In the genomic region with DNA sequence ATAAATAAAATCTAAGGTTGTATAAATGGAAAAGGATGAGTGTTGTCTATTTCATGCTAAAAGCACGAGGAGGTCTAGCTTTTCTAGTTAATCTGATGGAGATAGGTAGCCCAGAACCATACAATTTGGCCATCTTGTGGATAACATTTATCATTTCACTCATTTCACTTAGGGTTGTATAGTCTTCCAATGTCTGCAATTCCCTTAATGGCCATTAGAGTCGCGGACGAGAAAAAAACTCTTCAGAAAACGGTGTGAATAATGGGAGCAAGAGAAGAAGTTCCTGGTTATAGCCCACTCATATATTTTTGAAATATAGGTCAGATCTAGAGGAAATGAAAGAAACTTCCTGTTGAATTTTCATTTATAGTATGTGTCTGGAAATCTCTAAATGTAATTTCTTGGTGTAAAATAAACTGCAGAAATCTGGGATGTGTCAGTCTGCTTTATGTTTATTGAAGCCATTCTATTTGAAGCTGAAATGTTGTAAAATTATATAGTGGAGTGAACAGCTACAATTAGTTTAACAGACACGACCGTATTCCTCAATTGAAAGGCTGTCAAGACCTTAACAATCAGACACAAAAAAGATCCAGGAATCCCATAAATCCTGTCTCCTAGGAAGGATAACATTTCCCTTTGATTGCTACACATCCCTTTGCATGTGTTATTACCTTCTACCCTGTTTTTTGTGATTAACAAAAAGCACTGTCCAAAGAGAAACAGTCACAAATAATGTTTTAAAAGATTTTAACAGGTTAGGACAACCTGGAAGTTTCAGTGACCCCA, we compare ENCODE assay signal across 2 cellular contexts.
TF ChIP-seq lines count a peak whose summit lies in the region.

No MANE protein-coding gene starts in this region.

TF ChIP-seq in WTC11, 78 proteins besides CTCF, POLR2A, EP300 and RAD21 (continued from another document):
- TF ChIP-seq, protein P1, sequence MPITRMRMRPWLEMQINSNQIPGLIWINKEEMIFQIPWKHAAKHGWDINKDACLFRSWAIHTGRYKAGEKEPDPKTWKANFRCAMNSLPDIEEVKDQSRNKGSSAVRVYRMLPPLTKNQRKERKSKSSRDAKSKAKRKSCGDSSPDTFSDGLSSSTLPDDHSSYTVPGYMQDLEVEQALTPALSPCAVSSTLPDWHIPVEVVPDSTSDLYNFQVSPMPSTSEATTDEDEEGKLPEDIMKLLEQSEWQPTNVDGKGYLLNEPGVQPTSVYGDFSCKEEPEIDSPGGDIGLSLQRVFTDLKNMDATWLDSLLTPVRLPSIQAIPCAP (CRISPR knock-in tag; IDR thresholded peaks at IDR 0.05): no peak
- TF ChIP-seq NFE2L1 (CRISPR knock-in tag; IDR thresholded peaks at IDR 0.05) (no peak), ZNF121 (CRISPR knock-in tag; IDR thresholded peaks at IDR 0.05) (no peak), MXD4 (CRISPR knock-in tag; IDR thresholded peaks at IDR 0.05; ENCODE audit: borderline replicate concordance) (no peak), CBFB (CRISPR knock-in tag; IDR thresholded peaks at IDR 0.05; ENCODE audit: low read depth) (no peak), PRRX2 (CRISPR knock-in tag; IDR thresholded peaks at IDR 0.05) (no peak)
- TF ChIP-seq, protein P2, sequence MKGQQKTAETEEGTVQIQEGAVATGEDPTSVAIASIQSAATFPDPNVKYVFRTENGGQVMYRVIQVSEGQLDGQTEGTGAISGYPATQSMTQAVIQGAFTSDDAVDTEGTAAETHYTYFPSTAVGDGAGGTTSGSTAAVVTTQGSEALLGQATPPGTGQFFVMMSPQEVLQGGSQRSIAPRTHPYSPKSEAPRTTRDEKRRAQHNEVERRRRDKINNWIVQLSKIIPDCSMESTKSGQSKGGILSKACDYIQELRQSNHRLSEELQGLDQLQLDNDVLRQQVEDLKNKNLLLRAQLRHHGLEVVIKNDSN (CRISPR knock-in tag; IDR thresholded peaks at IDR 0.05): no peak
- TF ChIP-seq, protein P3, sequence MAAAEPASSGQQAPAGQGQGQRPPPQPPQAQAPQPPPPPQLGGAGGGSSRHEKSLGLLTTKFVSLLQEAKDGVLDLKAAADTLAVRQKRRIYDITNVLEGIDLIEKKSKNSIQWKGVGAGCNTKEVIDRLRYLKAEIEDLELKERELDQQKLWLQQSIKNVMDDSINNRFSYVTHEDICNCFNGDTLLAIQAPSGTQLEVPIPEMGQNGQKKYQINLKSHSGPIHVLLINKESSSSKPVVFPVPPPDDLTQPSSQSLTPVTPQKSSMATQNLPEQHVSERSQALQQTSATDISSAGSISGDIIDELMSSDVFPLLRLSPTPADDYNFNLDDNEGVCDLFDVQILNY (CRISPR knock-in tag; IDR thresholded peaks at IDR 0.05): no peak
TF ChIP-seq in WTC11: peak in this region for 0.

TF ChIP-seq in HepG2, 621 proteins besides CTCF, POLR2A, EP300 and RAD21 (continued from another document):
- TF ChIP-seq, protein P4, sequence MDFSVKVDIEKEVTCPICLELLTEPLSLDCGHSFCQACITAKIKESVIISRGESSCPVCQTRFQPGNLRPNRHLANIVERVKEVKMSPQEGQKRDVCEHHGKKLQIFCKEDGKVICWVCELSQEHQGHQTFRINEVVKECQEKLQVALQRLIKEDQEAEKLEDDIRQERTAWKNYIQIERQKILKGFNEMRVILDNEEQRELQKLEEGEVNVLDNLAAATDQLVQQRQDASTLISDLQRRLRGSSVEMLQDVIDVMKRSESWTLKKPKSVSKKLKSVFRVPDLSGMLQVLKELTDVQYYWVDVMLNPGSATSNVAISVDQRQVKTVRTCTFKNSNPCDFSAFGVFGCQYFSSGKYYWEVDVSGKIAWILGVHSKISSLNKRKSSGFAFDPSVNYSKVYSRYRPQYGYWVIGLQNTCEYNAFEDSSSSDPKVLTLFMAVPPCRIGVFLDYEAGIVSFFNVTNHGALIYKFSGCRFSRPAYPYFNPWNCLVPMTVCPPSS (IDR thresholded peaks at IDR 0.05): no peak
